22 cellular contexts compared by ENCODE assay signal in the genomic region with DNA sequence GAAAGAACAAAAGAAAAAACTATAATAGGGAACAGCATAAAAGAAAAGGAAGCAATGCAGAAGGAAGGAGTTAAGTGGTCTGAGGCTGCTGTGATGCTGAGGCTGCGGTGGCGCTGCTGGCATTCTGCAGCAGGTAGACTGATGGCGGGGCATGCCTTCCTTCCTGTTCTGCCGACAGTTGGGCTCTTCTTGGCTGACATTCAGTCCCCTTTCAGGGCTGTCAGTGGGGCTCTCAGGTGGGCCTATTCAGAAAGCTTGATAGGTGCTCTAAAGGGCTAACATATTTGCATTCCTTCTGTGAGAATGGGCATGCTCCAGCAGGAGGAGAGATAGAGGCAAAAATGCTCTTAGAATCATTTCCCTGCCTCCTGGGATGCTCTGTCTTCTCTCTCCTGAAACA. TPM values are rescaled to one million over a fixed set of nuclear protein-coding genes. Genes with fewer than 3 reads are reported as not detected.
DNase-seq lines count a peak whose midpoint lies in the region; ATAC-seq and TF ChIP-seq lines count a peak whose summit lies in the region.
"Had no signal": no experiment of that assay in that cellular context is flagged by ENCODE, and none has a peak within 500 bp of the region (broad histone marks: within the 10 kb centered on the region; RNA-seq: fewer than 3 reads in every experiment).

No MANE protein-coding gene starts in this region.

- 80 to 100% methylated on average over 3 to 4 of the region's 4 CpGs for WGBS in endodermal cell (ENCODE audit: insufficient coverage in 1 of 2, insufficient read length in 1 of 2), 2 experiments
- WGBS in thymus: 11% methylated on average over 4 of the region's 4 CpGs

- peak overlapping the region; percentile 84; the same call in 1 of the 2 replicates for H2AFZ ChIP-seq in OCI-LY7 (ENCODE audit: low read length)

- no peaks in the 10 kb centered on the region for H3K9me2 ChIP-seq in OCI-LY7 (ENCODE audit: insufficient read depth, low read length)

- DNase-seq in activated naive CD8-positive, alpha-beta T cell treated with anti-CD3 and anti-CD28 coated beads, Interleukin-2, amount 50 U/mL, for 24 hours: no peak
- DNase-seq in OCI-LY7 (ENCODE audit: low spot score): peak; percentile 79
- peak; percentile 71 for DNase-seq in endodermal cell
- no peak for DNase-seq in GF-D8 (lab: John Stamatoyannopoulos, UW)
- no peak for DNase-seq in activated CD4-positive, CD25-positive, alpha-beta regulatory T cell (lab: John Stamatoyannopoulos, UW)
- DNase-seq: activated CD8-positive, alpha-beta memory T cell treated with anti-CD3 and anti-CD28 coated beads, Interleukin-2, amount 50 U/mL, for 48 hours; amygdala; BE2C; immature natural killer cell; KG1; left ventricle myocardium superior; NCI-H1048; NCI-H187; NCI-H2227 treated with DMSO at 0.1 percent for 48 hours; PC-3; SHP77 treated with DMSO at 0.1 percent for 48 hours had no signal

- peak; percentile 58 for TF ChIP-seq CTCF in OCI-LY7 (conservative IDR thresholded peaks at IDR 0.05; ENCODE audit: low read length)
- no peak for TF ChIP-seq CTCF in endodermal cell (conservative IDR thresholded peaks at IDR 0.05)

- H3K4me2 ChIP-seq in OCI-LY7 (ENCODE audit: low read length): peak overlapping the region; percentile 52

- BruUV-seq in OCI-LY7 (replicated peaks; lab: Mats Ljungman, UMichigan): no TSS peak

- peaks cover 41% of the 10 kb centered on the region for H3K4me1 Mint-ChIP-seq in activated naive CD8-positive, alpha-beta T cell (ENCODE audit: low read depth)
- H3K4me1 Mint-ChIP-seq in activated naive CD8-positive, alpha-beta T cell treated with anti-CD3 and anti-CD28 coated beads, Interleukin-2, amount 50 U/mL, for 24 hours: peaks cover 33% of the 10 kb centered on the region
- peaks cover 14% of the 10 kb centered on the region for H3K4me1 Mint-ChIP-seq in endodermal cell

- CTCF ChIA-PET in OCI-LY7 (lab: Charles Lee; ENCODE audit: unreplicated experiment): interaction anchor here (1.0 kb wide), 1 partner anchor 37 kb away, joined by 3 read pairs; no protein-coding TSS in a partner anchor

- no peaks in the 10 kb centered on the region for H4K20me1 ChIP-seq in OCI-LY7 (ENCODE audit: insufficient read depth, low read length)

- no peaks in the 10 kb centered on the region for H3K27me3 Mint-ChIP-seq in activated naive CD8-positive, alpha-beta T cell
- no peaks in the 10 kb centered on the region for H3K27me3 Mint-ChIP-seq in activated naive CD8-positive, alpha-beta T cell treated with anti-CD3 and anti-CD28 coated beads, Interleukin-2, amount 50 U/mL, for 24 hours
- H3K27me3 Mint-ChIP-seq in endodermal cell (ENCODE audit: insufficient read depth): no peaks in the 10 kb centered on the region

- POLR2A ChIA-PET in OCI-LY7 (lab: Charles Lee): interaction anchor here (1.3 kb wide), 1 partner anchor 33 kb away, joined by 3 read pairs; no protein-coding TSS in a partner anchor

- no peak overlapping the region for H3K4me3 ChIP-seq in OCI-LY7 (ENCODE audit: low read depth, low read length, poor library complexity, severe bottlenecking)
- H3K4me3 ChIP-seq in endodermal cell (ENCODE audit: low read length): no peak overlapping the region
- no peak overlapping the region for H3K4me3 ChIP-seq in thymus (ENCODE audit: low read length)
- H3K4me3 ChIP-seq: cardiac muscle cell, HAP-1, prostate gland had no signal

- no peaks in the 10 kb centered on the region for H3K9me3 Mint-ChIP-seq in activated naive CD8-positive, alpha-beta T cell (ENCODE audit: low read depth)
- H3K9me3 Mint-ChIP-seq in activated naive CD8-positive, alpha-beta T cell treated with anti-CD3 and anti-CD28 coated beads, Interleukin-2, amount 50 U/mL, for 24 hours: no peaks in the 10 kb centered on the region
- H3K9me3 Mint-ChIP-seq in endodermal cell: no peaks in the 10 kb centered on the region

- no peaks in the 10 kb centered on the region for H3K36me3 Mint-ChIP-seq in activated naive CD8-positive, alpha-beta T cell
- no peaks in the 10 kb centered on the region for H3K36me3 Mint-ChIP-seq in activated naive CD8-positive, alpha-beta T cell treated with anti-CD3 and anti-CD28 coated beads, Interleukin-2, amount 50 U/mL, for 24 hours (ENCODE audit: low read depth)
- H3K36me3 Mint-ChIP-seq in endodermal cell (ENCODE audit: low read depth): no peaks in the 10 kb centered on the region
- H3K36me3 Mint-ChIP-seq: immature natural killer cell had no signal

- H3K4me1 ChIP-seq in OCI-LY7 (ENCODE audit: insufficient read depth, low read length, poor library complexity, severe bottlenecking) (peaks cover 73% of the 10 kb centered on the region), endodermal cell (ENCODE audit: control insufficient read depth, insufficient read depth, low read length) (no peaks in the 10 kb centered on the region), thymus (ENCODE audit: control insufficient read depth, insufficient read depth, low read length) (peaks cover 13% of the 10 kb centered on the region)
- H3K4me1 ChIP-seq: BE2C, prostate gland had no signal

- no peaks in the 10 kb centered on the region; the same call in 1 of the 2 replicates for H3K79me2 ChIP-seq in OCI-LY7 (ENCODE audit: insufficient read depth, low read depth, low read length)

- no peak overlapping the region for H3K9ac ChIP-seq in endodermal cell (ENCODE audit: extremely low read depth, low read length, poor library complexity, severe bottlenecking)

- H3K4me3 Mint-ChIP-seq in activated naive CD8-positive, alpha-beta T cell: no peak overlapping the region
- no peak overlapping the region for H3K4me3 Mint-ChIP-seq in activated naive CD8-positive, alpha-beta T cell treated with anti-CD3 and anti-CD28 coated beads, Interleukin-2, amount 50 U/mL, for 24 hours
- H3K4me3 Mint-ChIP-seq in endodermal cell: no peak overlapping the region
- H3K4me3 Mint-ChIP-seq: immature natural killer cell had no signal

- no peaks in the 10 kb centered on the region for H3K36me3 ChIP-seq in OCI-LY7 (ENCODE audit: insufficient read depth, low read length)
- no peaks in the 10 kb centered on the region for H3K36me3 ChIP-seq in endodermal cell (ENCODE audit: control insufficient read depth, insufficient read depth, low read length)
- no peaks in the 10 kb centered on the region for H3K36me3 ChIP-seq in thymus (ENCODE audit: control insufficient read depth, insufficient read depth)
- H3K36me3 ChIP-seq: BE2C, cardiac muscle cell, HAP-1, prostate gland had no signal

- peak overlapping the region; percentile 50 for H3K27ac Mint-ChIP-seq in activated naive CD8-positive, alpha-beta T cell
- H3K27ac Mint-ChIP-seq in activated naive CD8-positive, alpha-beta T cell treated with anti-CD3 and anti-CD28 coated beads, Interleukin-2, amount 50 U/mL, for 24 hours: no peak overlapping the region
- H3K27ac Mint-ChIP-seq in endodermal cell: no peak overlapping the region

- ATAC-seq in activated naive CD8-positive, alpha-beta T cell treated with anti-CD3 and anti-CD28 coated beads, Interleukin-2, amount 50 U/mL, for 24 hours: no peak
- no peak for ATAC-seq in HG02642 (IDR thresholded peaks at IDR 0.05; ENCODE audit: poor library complexity, unreplicated experiment)
- ATAC-seq: left ventricle myocardium superior, PC-3 had no signal

- intact Hi-C loops in OCI-LY7 (cut with micrococcal nuclease; ENCODE audit: unreplicated experiment): no loop called here

- H3K27me3 ChIP-seq in endodermal cell (ENCODE audit: control insufficient read depth, insufficient read depth, low read length, poor library complexity, severe bottlenecking): no peaks in the 10 kb centered on the region
- no peaks in the 10 kb centered on the region for H3K27me3 ChIP-seq in thymus (ENCODE audit: control insufficient read depth, insufficient read depth)
- H3K27me3 ChIP-seq: BE2C, cardiac muscle cell had no signal

- H3K27ac ChIP-seq in OCI-LY7 (ENCODE audit: low read depth, low read length, poor library complexity, severe bottlenecking) (peak overlapping the region; percentile 97), endodermal cell (ENCODE audit: low read depth, low read length) (no peak overlapping the region), thymus (ENCODE audit: low read depth) (peak overlapping the region; percentile 33)
- H3K27ac ChIP-seq: cardiac muscle cell, prostate gland had no signal

- peaks cover 9% of the 10 kb centered on the region; the same call in 1 of the 2 replicates for H3K9me3 ChIP-seq in OCI-LY7 (ENCODE audit: low read length)
- no peaks in the 10 kb centered on the region for H3K9me3 ChIP-seq in endodermal cell (ENCODE audit: control insufficient read depth, low read length)
- no peaks in the 10 kb centered on the region for H3K9me3 ChIP-seq in thymus (ENCODE audit: control insufficient read depth)
- H3K9me3 ChIP-seq: BE2C, HAP-1, prostate gland had no signal

RNA-seq across cellular contexts. Expression of a gene that starts 5.1 kb away (rescaled TPM):
- 86.1 and 107 TPM in 2 replicates for total RNA-seq in OCI-LY7 (2014; rRNA removed; shearing (Covaris generic))
- 120 and 135 TPM in 2 replicates for total RNA-seq in OCI-LY7 (2022)
- 10 to 100 TPM; 91.6 to 92.7 TPM for total RNA-seq in endodermal cell
- polyA plus RNA-seq in endodermal cell (2013, experiment 1 of 2): 66.8 TPM
- polyA plus RNA-seq in endodermal cell (2013, experiment 2 of 2): 56.7 TPM
- polyA plus RNA-seq in thymus: 54.1 TPM

Comparison
In these comparisons a context has a peak if more than half of its experiments do, and no peak if none do; other contexts are left out.
1. DNase-seq: peak in OCI-LY7 (single experiment) and endodermal cell (single experiment); none in activated naive CD8-positive, alpha-beta T cell treated with anti-CD3 and anti-CD28 coated beads, Interleukin-2, amount 50 U/mL, for 24 hours (single experiment), GF-D8 (single experiment) and activated CD4-positive, CD25-positive, alpha-beta regulatory T cell (0 of 4).